Comparison of ENCODE assay signal across 1 cellular context in the genomic region with DNA sequence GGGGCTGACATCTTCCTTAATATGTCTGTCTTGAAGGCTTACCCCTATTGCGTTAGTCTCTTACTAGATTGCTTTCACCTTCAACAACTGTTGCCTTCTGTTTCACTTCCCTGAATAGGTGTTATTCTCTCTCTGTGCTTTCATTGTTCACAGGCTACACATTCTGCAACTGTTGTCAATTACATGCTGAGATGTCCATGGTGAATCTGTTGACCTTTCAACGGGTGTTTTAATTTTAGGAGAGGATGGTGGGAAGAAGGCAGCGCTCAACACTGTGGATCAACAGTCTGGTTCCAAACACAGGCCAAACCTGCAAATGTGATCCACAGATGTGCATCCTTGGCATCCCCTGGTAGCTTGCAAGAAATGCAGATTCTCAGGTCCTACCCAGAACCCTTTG.
TF ChIP-seq lines count a peak whose summit lies in the region.

No MANE protein-coding gene starts in this region.

TF ChIP-seq in WTC11, 78 proteins besides CTCF, POLR2A, EP300 and RAD21 (continued from another document):
- TF ChIP-seq ARID4B (CRISPR knock-in tag; IDR thresholded peaks at IDR 0.05; ENCODE audit: borderline replicate concordance) (no peak), RELA (CRISPR knock-in tag; IDR thresholded peaks at IDR 0.05; ENCODE audit: borderline replicate concordance) (no peak), JUN (CRISPR knock-in tag; IDR thresholded peaks at IDR 0.05) (no peak)
